33 cellular contexts compared by ENCODE assay signal in the genomic region with DNA sequence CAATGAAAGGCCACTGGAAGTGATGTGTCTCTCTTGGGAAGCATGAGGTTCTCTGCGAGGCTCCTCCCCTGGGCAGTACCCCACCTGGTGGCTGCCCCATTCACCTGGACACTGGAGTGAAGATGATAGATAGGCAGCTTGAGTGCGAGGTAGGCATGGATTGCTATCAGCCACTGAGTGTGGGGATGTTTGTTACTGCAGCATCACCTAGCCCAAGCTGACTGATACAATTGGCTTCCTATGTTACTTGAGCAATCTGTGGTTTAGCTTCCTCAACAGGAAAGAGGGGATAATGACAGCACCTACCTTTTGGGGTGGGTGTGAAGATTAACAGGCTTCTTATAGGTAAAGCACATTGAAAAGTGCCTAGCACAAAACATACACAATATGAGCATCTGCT. TPM values are rescaled to one million over a fixed set of nuclear protein-coding genes. Genes with fewer than 3 reads are reported as not detected.
"Had no signal": no experiment of that assay in that cellular context is flagged by ENCODE, and none has a peak within 500 bp of the region (broad histone marks: within the 10 kb centered on the region; RNA-seq: fewer than 3 reads in every experiment).

No MANE protein-coding gene starts in this region.

- H3K4me3 ChIP-seq: ascending aorta, cardiac muscle cell had no signal

- H3K27ac ChIP-seq: ascending aorta, cardiac muscle cell, VCaP had no signal

- ATAC-seq: activated CD8-positive, alpha-beta T cell treated with anti-CD3 and anti-CD28 coated beads for 36 hours; activated naive CD8-positive, alpha-beta T cell treated with anti-CD3 and anti-CD28 coated beads, Interleukin-2, amount 50 U/mL, for 24 hours; T-cell; T-helper 17 cell had no signal

- H3K4me1 ChIP-seq: ascending aorta had no signal

- DNase-seq: activated B cell treated with CpG ODN at 0.5 μM for 24 hours; activated CD4-positive, alpha-beta memory T cell treated with anti-CD3 and anti-CD28 coated beads for 36 hours; activated CD4-positive, alpha-beta T cell treated with anti-CD3 and anti-CD28 coated beads for 4 hours; activated CD4-positive, alpha-beta T cell treated with anti-CD3 and anti-CD28 coated beads, Interleukin-2, amount 10 ng/mL, durations not matched to agents 24 days and 14 days; activated CD4-positive, alpha-beta T cell treated with anti-CD3 and anti-CD28 coated beads, Interleukin-2, amount 50 U/mL, for 1 hour; activated CD4-positive, alpha-beta T cell treated with anti-CD3 and anti-CD28 coated beads, Interleukin-2, amount 50 U/mL, for 4 hours; activated CD4-positive, CD25-positive, alpha-beta regulatory T cell treated with anti-CD3 and anti-CD28 coated beads, Interleukin-2, amount 50 U/mL, for 72 hours; activated CD8-positive, alpha-beta memory T cell treated with anti-CD3 and anti-CD28 coated beads, Interleukin-2, amount 50 U/mL, for 4 hours; activated CD8-positive, alpha-beta T cell treated with anti-CD3 and anti-CD28 coated beads for 36 hours; activated effector memory CD4-positive, alpha-beta T cell treated with Interleukin-2 at 50 U/mL for 16 hours; activated gamma-delta T cell; activated naive CD4-positive, alpha-beta T cell treated with anti-CD3 and anti-CD28 coated beads, Interleukin-2, amount 10 ng/mL, durations not matched to agents 7 days and 5 days; activated naive CD4-positive, alpha-beta T cell treated with Interleukin-2 at 50 U/mL for 16 hours; activated naive CD8-positive, alpha-beta T cell treated with anti-CD3 and anti-CD28 coated beads, Interleukin-2, amount 10 ng/mL, durations not matched to agents 7 days and 5 days; activated naive CD8-positive, alpha-beta T cell treated with anti-CD3 and anti-CD28 coated beads, Interleukin-2, amount 50 U/mL, for 24 hours; activated T-cell treated with anti-CD3 and anti-CD28 coated beads for 4 hours; activated T-cell treated with anti-CD3 and anti-CD28 coated beads, Interleukin-2, amount 50 U/mL, for 1 hour; activated T-cell treated with anti-CD3 and anti-CD28 coated beads, Interleukin-2, amount 50 U/mL, for 48 hours; amygdala; anterior cingulate cortex; central memory CD4-positive, alpha-beta T cell; T-cell; T-helper 17 cell; T1000 had no signal

- FAIRE-seq: bronchial epithelial cell, TTC549 had no signal

- H3K27me3 ChIP-seq: ascending aorta, cardiac muscle cell had no signal

- H3K36me3 ChIP-seq: ascending aorta, cardiac muscle cell had no signal

RNA-seq across cellular contexts. Expression of gene ADRA2C, which starts 30.8 kb away (rescaled TPM):
- total RNA-seq: activated B cell treated with CpG ODN at 0.5 μM for 24 hours; activated CD4-positive, alpha-beta memory T cell treated with anti-CD3 and anti-CD28 coated beads for 36 hours; activated CD4-positive, alpha-beta T cell treated with anti-CD3 and anti-CD28 coated beads, Interleukin-2, amount 10 ng/mL, durations not matched to agents 24 days and 14 days; activated CD8-positive, alpha-beta memory T cell treated with anti-CD3 and anti-CD28 coated beads for 36 hours; activated naive CD8-positive, alpha-beta T cell treated with anti-CD3 and anti-CD28 coated beads, Interleukin-2, amount 10 ng/mL, durations not matched to agents 7 days and 5 days; activated T-helper 2 cell treated with anti-CD3 and anti-CD28 coated beads, Interferon-gamma antibody, Interleukin-2, Interleukin-4, amounts not matched to agents 10 μg/mL and 5 μg/mL and 100 μg/mL, durations not matched to agents 14 hours and 24 hours and 36 hours; T-helper 1 cell treated with Interleukin-12 subunit alpha and Interleukin-12 subunit beta and Interleukin-4 antibody, amounts not matched to agents 30 ng/mL and 1 ng/mL, for 36 hours; T-helper 17 cell; T-helper 2 cell treated with Interferon-gamma antibody and Interleukin-4, amounts not matched to agents 100 ng/mL and 5 ng/mL, for 36 hours had no signal
